Comparison of ENCODE assay signal across 9 cellular contexts in genomic region chrX:74343970-74344622, GRCh38. TPM values are rescaled to one million over a fixed set of nuclear protein-coding genes. Genes with fewer than 3 reads are reported as not detected.
A peak's percentile ranks its signal among the peaks of the same experiment; 100 is the strongest.
DNase-seq lines count a peak whose midpoint lies in the region; ATAC-seq and TF ChIP-seq lines count a peak whose summit lies in the region.
"Had no signal": no experiment of that assay in that cellular context is flagged by ENCODE, and none has a peak within 500 bp of the region (broad histone marks: within the 10 kb centered on the region; RNA-seq: fewer than 3 reads in every experiment).

No MANE protein-coding gene starts in this region.

- POLR2A ChIA-PET in activated CD4-positive, alpha-beta T cell treated with anti-CD3 and anti-CD28 coated beads, Interleukin-2, amount 10 ng/mL, durations not matched to agents 7 days and 5 days (lab: Charles Lee) = no interaction called here

- peaks cover 2% of the 10 kb centered on the region for H3K4me1 Mint-ChIP-seq in activated CD4-positive, alpha-beta T cell treated with anti-CD3 and anti-CD28 coated beads, Interleukin-2, amount 10 ng/mL, durations not matched to agents 7 days and 5 days

- CTCF ChIA-PET in activated CD4-positive, alpha-beta T cell treated with anti-CD3 and anti-CD28 coated beads, Interleukin-2, amount 10 ng/mL, durations not matched to agents 7 days and 5 days (lab: Charles Lee) = interaction anchor here (0.6 to 1.3 kb wide), 6 partner anchors 9 to 491 kb away, joined by 3 read pairs; partner anchors contain the start of gene XIST

- no peak overlapping the region for H3K4me3 Mint-ChIP-seq in activated CD4-positive, alpha-beta T cell treated with anti-CD3 and anti-CD28 coated beads, Interleukin-2, amount 10 ng/mL, durations not matched to agents 7 days and 5 days
- H3K4me3 Mint-ChIP-seq: activated naive CD4-positive, alpha-beta T cell treated with anti-CD3 and anti-CD28 coated beads, Interleukin-2, amount 50 U/mL, for 24 hours had no signal

- H3K27me3 Mint-ChIP-seq in activated CD4-positive, alpha-beta T cell treated with anti-CD3 and anti-CD28 coated beads, Interleukin-2, amount 10 ng/mL, durations not matched to agents 7 days and 5 days = peaks cover 4% of the 10 kb centered on the region

- H3K4me3 ChIP-seq in transverse colon = no peak overlapping the region

- H3K9me3 Mint-ChIP-seq in activated CD4-positive, alpha-beta T cell treated with anti-CD3 and anti-CD28 coated beads, Interleukin-2, amount 10 ng/mL, durations not matched to agents 7 days and 5 days = no peaks in the 10 kb centered on the region
- H3K9me3 Mint-ChIP-seq: activated naive CD4-positive, alpha-beta T cell treated with anti-CD3 and anti-CD28 coated beads, Interleukin-2, amount 50 U/mL, for 24 hours had no signal

- ATAC-seq in GM19043 (IDR thresholded peaks at IDR 0.05; ENCODE audit: low read depth, unreplicated experiment) (peak; percentile 83), HG03457 (IDR thresholded peaks at IDR 0.05; ENCODE audit: unreplicated experiment) (peak; percentile 86)

- in situ Hi-C loops in transverse colon (cut with MboI; ENCODE audit: low pct_ligation_motif_present in 1 of 4, low pct_unique_long_range_greater_than_20kb in 1 of 4, low sequenced_read_pairs in 3 of 4) = loop anchor here (5.0 to 25.0 kb wide), 4 partner anchors 207 to 492 kb away; partner anchors contain the start of gene XIST (in 4 of the 4)

- TF ChIP-seq EP300 in transverse colon (IDR thresholded peaks at IDR 0.05; ENCODE audit: low read depth) = no peak

- 58 to 90% methylated on average over 4 to 5 of the region's 5 CpGs for WGBS in transverse colon (ENCODE audit: low coverage in 1 of 2), 2 donors

- DNase-seq in COR-L47 (lab: John Stamatoyannopoulos, UW) (peak; percentile 68), NCI-H460 (ENCODE audit: extremely low read depth, low read depth) (peak; percentile 98), epithelial cell of prostate (ENCODE audit: low read depth, low spot score) (peak; percentile 81), myocyte (ENCODE audit: low read depth) (peak; percentile 71), transverse colon (peak; percentile 63)
- DNase-seq in activated CD4-positive, alpha-beta T cell treated with anti-CD3 and anti-CD28 coated beads, Interleukin-2, amount 10 ng/mL, durations not matched to agents 7 days and 5 days = peak; percentile 56

- H3K27me3 ChIP-seq in transverse colon = no peaks in the 10 kb centered on the region

- no peak overlapping the region for H3K27ac Mint-ChIP-seq in activated CD4-positive, alpha-beta T cell treated with anti-CD3 and anti-CD28 coated beads, Interleukin-2, amount 10 ng/mL, durations not matched to agents 7 days and 5 days
- H3K27ac Mint-ChIP-seq: activated naive CD4-positive, alpha-beta T cell treated with anti-CD3 and anti-CD28 coated beads, Interleukin-2, amount 50 U/mL, for 24 hours had no signal

- no peak for TF ChIP-seq POLR2A in transverse colon (IDR thresholded peaks at IDR 0.05)

- no peaks in the 10 kb centered on the region for H3K9me3 ChIP-seq in transverse colon

- TF ChIP-seq CTCF in transverse colon (IDR thresholded peaks at IDR 0.05) = peak; percentile 47 to 70 (median 51)

- no peaks in the 10 kb centered on the region for H3K36me3 ChIP-seq in transverse colon

- H3K4me1 ChIP-seq in transverse colon = peaks cover 0 to 4% (median 2%) of the 10 kb centered on the region in 4 donors

- H3K27ac ChIP-seq in epithelial cell of prostate (no peak overlapping the region), transverse colon (peak overlapping the region in 1 of 4 donors; percentile 16)

- intact Hi-C loops in transverse colon (cut with DNase I; ENCODE audit: low total_unique reads) = loop anchor here (10.0 kb wide), 1 partner anchor 489 kb away; the partner anchor contains the start of gene XIST

- no peaks in the 10 kb centered on the region for H3K36me3 Mint-ChIP-seq in activated CD4-positive, alpha-beta T cell treated with anti-CD3 and anti-CD28 coated beads, Interleukin-2, amount 10 ng/mL, durations not matched to agents 7 days and 5 days (ENCODE audit: low read depth)
- H3K36me3 Mint-ChIP-seq: activated naive CD4-positive, alpha-beta T cell treated with anti-CD3 and anti-CD28 coated beads, Interleukin-2, amount 50 U/mL, for 24 hours had no signal

RNA-seq across cellular contexts. Expression of gene ZCCHC13, which starts 40.1 kb away (rescaled TPM):
- total RNA-seq in NCI-H460 (2014; rRNA removed; shearing (Covaris generic)) = not detected in 2 replicates
- polyA plus RNA-seq in NCI-H460 (2014; cell fraction: nucleus; rRNA removed) = not detected in 2 replicates
- total RNA-seq in activated CD4-positive, alpha-beta T cell treated with anti-CD3 and anti-CD28 coated beads, Interleukin-2, amount 10 ng/mL, durations not matched to agents 7 days and 5 days = not detected
- not detected in 2 replicates for total RNA-seq in myocyte
- not detected for polyA plus RNA-seq in myocyte (2012)
- not detected for total RNA-seq in transverse colon
